ENCODE assay signal across 34 cellular contexts in the genomic region with DNA sequence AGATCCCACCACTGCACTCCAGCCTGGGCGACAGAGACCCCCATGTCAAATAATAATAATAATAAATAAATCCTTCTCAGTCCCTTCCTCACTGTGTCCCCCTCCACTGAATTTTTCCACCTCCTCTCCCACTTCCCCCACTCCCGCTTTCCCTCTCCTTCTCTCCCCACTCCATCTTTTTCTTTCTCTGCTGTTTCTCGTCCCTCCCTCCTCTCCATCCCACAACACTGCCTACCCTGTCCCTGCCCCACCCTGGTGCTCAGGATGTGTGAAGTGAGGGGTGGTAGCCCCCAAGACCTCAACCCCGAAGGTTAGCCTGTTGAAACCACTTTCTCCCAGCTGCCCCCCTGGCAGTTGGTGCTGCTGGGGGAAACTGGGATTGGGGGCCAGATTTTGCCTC. TPM values are rescaled to one million over a fixed set of nuclear protein-coding genes. Genes with fewer than 3 reads are reported as not detected.
"Had no signal": no experiment of that assay in that cellular context is flagged by ENCODE, and none has a peak within 500 bp of the region (broad histone marks: within the 10 kb centered on the region; RNA-seq: fewer than 3 reads in every experiment).

No MANE protein-coding gene starts in this region.

- H3K4me1 ChIP-seq: parathyroid adenoma, right lobe of liver, spleen, testis, tibial artery, transverse colon, upper lobe of right lung, uterus had no signal

- H3K36me3 Mint-ChIP-seq: stimulated activated memory B cell treated with anti-CD40 and anti-IgM and Interleukin-4, amounts not matched to agents 10 μg/mL and 1 μg/mL and 100 μg/mL, for 72 hours; type B pancreatic cell had no signal

- H3K4me3 ChIP-seq: ovary, psoas muscle, right lobe of liver, skin epidermis, smooth muscle cell, spleen, suprapubic skin, testis, tibial artery, transverse colon, upper lobe of right lung, uterus had no signal

- H3K27ac Mint-ChIP-seq: naive B cell; naive thymus-derived CD8-positive, alpha-beta T cell; nephron progenitor cell; progenitor cell of endocrine pancreas; stimulated activated memory B cell treated with anti-CD40 and anti-IgM and Interleukin-4, amounts not matched to agents 10 μg/mL and 1 μg/mL and 100 μg/mL, for 72 hours; stimulated activated naive CD8-positive, alpha-beta T cell treated with anti-CD3 and anti-CD28 coated beads, Interleukin-15, amount 100 ng/mL, for 72 hours; type B pancreatic cell had no signal

- ATAC-seq: naive thymus-derived CD8-positive, alpha-beta T cell; right cardiac atrium; right lobe of liver; stimulated activated memory B cell treated with anti-CD40 and anti-IgM and Interleukin-4, amounts not matched to agents 10 μg/mL and 1 μg/mL and 100 μg/mL, for 72 hours; stimulated activated naive CD8-positive, alpha-beta T cell treated with anti-CD3 and anti-CD28 coated beads, Interleukin-15, amount 100 ng/mL, for 72 hours; stimulated activated naive CD8-positive, alpha-beta T cell treated with anti-CD3 and anti-CD28 coated beads, Interleukin-15, Interleukin-2, amounts not matched to agents 100 U/mL and 50 U/mL, for 24 hours; upper lobe of right lung had no signal

- H3K9me3 Mint-ChIP-seq: naive thymus-derived CD8-positive, alpha-beta T cell; nephron progenitor cell; type B pancreatic cell had no signal

- H3K4me3 Mint-ChIP-seq: naive B cell; naive thymus-derived CD8-positive, alpha-beta T cell; nephron progenitor cell; neural crest cell; stimulated activated memory B cell treated with anti-CD40 and anti-IgM and Interleukin-4, amounts not matched to agents 10 μg/mL and 1 μg/mL and 100 μg/mL, for 72 hours; stimulated activated naive CD8-positive, alpha-beta T cell treated with anti-CD3 and anti-CD28 coated beads, Interleukin-15, amount 100 ng/mL, for 72 hours; type B pancreatic cell had no signal

- H3K9me3 ChIP-seq: neutrophil, ovary, psoas muscle, right lobe of liver, spleen, suprapubic skin, testis, tibial artery, transverse colon, upper lobe of right lung, uterus had no signal

- H3K4me1 Mint-ChIP-seq: naive B cell; neural crest cell; stimulated activated memory B cell treated with anti-CD40 and anti-IgM and Interleukin-4, amounts not matched to agents 10 μg/mL and 1 μg/mL and 100 μg/mL, for 72 hours; stimulated activated naive CD8-positive, alpha-beta T cell treated with anti-CD3 and anti-CD28 coated beads, Interleukin-15, amount 100 ng/mL, for 72 hours had no signal

- DNase-seq: naive B cell; naive thymus-derived CD8-positive, alpha-beta T cell; nephron progenitor cell; nucleus accumbens; ovary; right cardiac atrium; right lobe of liver; spleen; stimulated activated CD4-positive, alpha-beta T cell treated with anti-CD3 and anti-CD28 coated beads, Interleukin-12 subunit alpha, Interleukin-12 subunit beta, amount 100 ng/mL, for 4 hours; stimulated activated CD4-positive, alpha-beta T cell treated with anti-CD3 and anti-CD28 coated beads, Interleukin-1b, Interleukin-23, amount 100 ng/mL, for 48 hours; stimulated activated CD4-positive, alpha-beta T cell treated with anti-CD3 and anti-CD28 coated beads, Interleukin-4, amount 100 ng/mL, for 1 hour; stimulated activated CD4-positive, alpha-beta T cell treated with anti-CD3 and anti-CD28 coated beads, Interleukin-4, amount 100 ng/mL, for 4 hours; stimulated activated CD8-positive, alpha-beta memory T cell treated with anti-CD3 and anti-CD28 coated beads, Interleukin-4, amount 100 ng/mL, for 48 hours; stimulated activated naive CD4-positive, alpha-beta T cell; stimulated activated naive CD8-positive, alpha-beta T cell treated with anti-CD3 and anti-CD28 coated beads, Interleukin-15, amount 100 ng/mL, for 72 hours; stimulated activated naive CD8-positive, alpha-beta T cell treated with anti-CD3 and anti-CD28 coated beads, Interleukin-15, Interleukin-2, amounts not matched to agents 100 U/mL and 50 U/mL, for 24 hours; testis; tibial artery; transverse colon; upper lobe of right lung; uterus had no signal

- H3K27ac ChIP-seq: neutrophil, ovary, parathyroid adenoma, psoas muscle, right lobe of liver, skin epidermis, spleen, suprapubic skin, testis, tibial artery, transverse colon, upper lobe of right lung, uterus had no signal

- H3K36me3 ChIP-seq: neutrophil, ovary, right lobe of liver, spleen, suprapubic skin, tibial artery, transverse colon, upper lobe of right lung, uterus had no signal

RNA-seq across cellular contexts. Expression of gene STH, which starts 34.4 kb away (rescaled TPM):
- total RNA-seq: naive thymus-derived CD8-positive, alpha-beta T cell; neural crest cell; omental fat pad; ovary; progenitor cell of endocrine pancreas; renal cortical epithelial cell; right cardiac atrium; right lobe of liver; smooth muscle cell; spleen; suprapubic skin; transverse colon; upper lobe of right lung; urinary bladder; uterus had no signal
